ENCODE assay signal across 1 cellular context in genomic region chr3:156674911-156675743, GRCh38.
TF ChIP-seq lines count a peak whose summit lies in the region.

No MANE protein-coding gene starts in this region.

TF ChIP-seq in K562, 482 proteins besides CTCF, POLR2A, EP300 and RAD21 (continued from another document and continues in another):
- TF ChIP-seq, protein P1, sequence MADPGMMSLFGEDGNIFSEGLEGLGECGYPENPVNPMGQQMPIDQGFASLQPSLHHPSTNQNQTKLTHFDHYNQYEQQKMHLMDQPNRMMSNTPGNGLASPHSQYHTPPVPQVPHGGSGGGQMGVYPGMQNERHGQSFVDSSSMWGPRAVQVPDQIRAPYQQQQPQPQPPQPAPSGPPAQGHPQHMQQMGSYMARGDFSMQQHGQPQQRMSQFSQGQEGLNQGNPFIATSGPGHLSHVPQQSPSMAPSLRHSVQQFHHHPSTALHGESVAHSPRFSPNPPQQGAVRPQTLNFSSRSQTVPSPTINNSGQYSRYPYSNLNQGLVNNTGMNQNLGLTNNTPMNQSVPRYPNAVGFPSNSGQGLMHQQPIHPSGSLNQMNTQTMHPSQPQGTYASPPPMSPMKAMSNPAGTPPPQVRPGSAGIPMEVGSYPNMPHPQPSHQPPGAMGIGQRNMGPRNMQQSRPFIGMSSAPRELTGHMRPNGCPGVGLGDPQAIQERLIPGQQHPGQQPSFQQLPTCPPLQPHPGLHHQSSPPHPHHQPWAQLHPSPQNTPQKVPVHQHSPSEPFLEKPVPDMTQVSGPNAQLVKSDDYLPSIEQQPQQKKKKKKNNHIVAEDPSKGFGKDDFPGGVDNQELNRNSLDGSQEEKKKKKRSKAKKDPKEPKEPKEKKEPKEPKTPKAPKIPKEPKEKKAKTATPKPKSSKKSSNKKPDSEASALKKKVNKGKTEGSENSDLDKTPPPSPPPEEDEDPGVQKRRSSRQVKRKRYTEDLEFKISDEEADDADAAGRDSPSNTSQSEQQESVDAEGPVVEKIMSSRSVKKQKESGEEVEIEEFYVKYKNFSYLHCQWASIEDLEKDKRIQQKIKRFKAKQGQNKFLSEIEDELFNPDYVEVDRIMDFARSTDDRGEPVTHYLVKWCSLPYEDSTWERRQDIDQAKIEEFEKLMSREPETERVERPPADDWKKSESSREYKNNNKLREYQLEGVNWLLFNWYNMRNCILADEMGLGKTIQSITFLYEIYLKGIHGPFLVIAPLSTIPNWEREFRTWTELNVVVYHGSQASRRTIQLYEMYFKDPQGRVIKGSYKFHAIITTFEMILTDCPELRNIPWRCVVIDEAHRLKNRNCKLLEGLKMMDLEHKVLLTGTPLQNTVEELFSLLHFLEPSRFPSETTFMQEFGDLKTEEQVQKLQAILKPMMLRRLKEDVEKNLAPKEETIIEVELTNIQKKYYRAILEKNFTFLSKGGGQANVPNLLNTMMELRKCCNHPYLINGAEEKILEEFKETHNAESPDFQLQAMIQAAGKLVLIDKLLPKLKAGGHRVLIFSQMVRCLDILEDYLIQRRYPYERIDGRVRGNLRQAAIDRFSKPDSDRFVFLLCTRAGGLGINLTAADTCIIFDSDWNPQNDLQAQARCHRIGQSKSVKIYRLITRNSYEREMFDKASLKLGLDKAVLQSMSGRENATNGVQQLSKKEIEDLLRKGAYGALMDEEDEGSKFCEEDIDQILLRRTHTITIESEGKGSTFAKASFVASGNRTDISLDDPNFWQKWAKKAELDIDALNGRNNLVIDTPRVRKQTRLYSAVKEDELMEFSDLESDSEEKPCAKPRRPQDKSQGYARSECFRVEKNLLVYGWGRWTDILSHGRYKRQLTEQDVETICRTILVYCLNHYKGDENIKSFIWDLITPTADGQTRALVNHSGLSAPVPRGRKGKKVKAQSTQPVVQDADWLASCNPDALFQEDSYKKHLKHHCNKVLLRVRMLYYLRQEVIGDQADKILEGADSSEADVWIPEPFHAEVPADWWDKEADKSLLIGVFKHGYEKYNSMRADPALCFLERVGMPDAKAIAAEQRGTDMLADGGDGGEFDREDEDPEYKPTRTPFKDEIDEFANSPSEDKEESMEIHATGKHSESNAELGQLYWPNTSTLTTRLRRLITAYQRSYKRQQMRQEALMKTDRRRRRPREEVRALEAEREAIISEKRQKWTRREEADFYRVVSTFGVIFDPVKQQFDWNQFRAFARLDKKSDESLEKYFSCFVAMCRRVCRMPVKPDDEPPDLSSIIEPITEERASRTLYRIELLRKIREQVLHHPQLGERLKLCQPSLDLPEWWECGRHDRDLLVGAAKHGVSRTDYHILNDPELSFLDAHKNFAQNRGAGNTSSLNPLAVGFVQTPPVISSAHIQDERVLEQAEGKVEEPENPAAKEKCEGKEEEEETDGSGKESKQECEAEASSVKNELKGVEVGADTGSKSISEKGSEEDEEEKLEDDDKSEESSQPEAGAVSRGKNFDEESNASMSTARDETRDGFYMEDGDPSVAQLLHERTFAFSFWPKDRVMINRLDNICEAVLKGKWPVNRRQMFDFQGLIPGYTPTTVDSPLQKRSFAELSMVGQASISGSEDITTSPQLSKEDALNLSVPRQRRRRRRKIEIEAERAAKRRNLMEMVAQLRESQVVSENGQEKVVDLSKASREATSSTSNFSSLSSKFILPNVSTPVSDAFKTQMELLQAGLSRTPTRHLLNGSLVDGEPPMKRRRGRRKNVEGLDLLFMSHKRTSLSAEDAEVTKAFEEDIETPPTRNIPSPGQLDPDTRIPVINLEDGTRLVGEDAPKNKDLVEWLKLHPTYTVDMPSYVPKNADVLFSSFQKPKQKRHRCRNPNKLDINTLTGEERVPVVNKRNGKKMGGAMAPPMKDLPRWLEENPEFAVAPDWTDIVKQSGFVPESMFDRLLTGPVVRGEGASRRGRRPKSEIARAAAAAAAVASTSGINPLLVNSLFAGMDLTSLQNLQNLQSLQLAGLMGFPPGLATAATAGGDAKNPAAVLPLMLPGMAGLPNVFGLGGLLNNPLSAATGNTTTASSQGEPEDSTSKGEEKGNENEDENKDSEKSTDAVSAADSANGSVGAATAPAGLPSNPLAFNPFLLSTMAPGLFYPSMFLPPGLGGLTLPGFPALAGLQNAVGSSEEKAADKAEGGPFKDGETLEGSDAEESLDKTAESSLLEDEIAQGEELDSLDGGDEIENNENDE (IDR thresholded peaks at IDR 0.05; ENCODE audit: low read depth, low read length): no peak
- TF ChIP-seq ZNF212 (CRISPR knock-in tag; IDR thresholded peaks at IDR 0.05) (no peak), ZNF197 (CRISPR knock-in tag; IDR thresholded peaks at IDR 0.05; ENCODE audit: low read depth) (no peak), CC2D1A (IDR thresholded peaks at IDR 0.05) (no peak), KLF1 (tag; IDR thresholded peaks at IDR 0.05) (no peak), IRF1 (CRISPR knock-in tag; IDR thresholded peaks at IDR 0.05; ENCODE audit: borderline replicate concordance) (no peak), ZNF764 (CRISPR knock-in tag; IDR thresholded peaks at IDR 0.05; ENCODE audit: low read depth) (no peak), ZNF174 (CRISPR knock-in tag; IDR thresholded peaks at IDR 0.05) (no peak), SAP30 (IDR thresholded peaks at IDR 0.05; ENCODE audit: borderline replicate concordance, insufficient read depth, low read depth, low read length, poor library complexity, severe bottlenecking) (peak; percentile 31), RBM39 (optimal IDR thresholded peaks at IDR 0.05; ENCODE audit: low read depth, low read length) (no peak), ZSCAN32 (CRISPR knock-in tag; IDR thresholded peaks at IDR 0.05) (no peak), NONO (IDR thresholded peaks at IDR 0.05; ENCODE audit: low read depth in 2 of 2, low read length in 1 of 2) (no peak), POLR2AphosphoS2 (IDR thresholded peaks at IDR 0.05; ENCODE audit: low read length) (no peak), PBX2 (CRISPR knock-in tag; IDR thresholded peaks at IDR 0.05; ENCODE audit: low read depth) (no peak), PBX2 (tag; conservative IDR thresholded peaks at IDR 0.05; ENCODE audit: low read depth) (no peak), ZSCAN29 (IDR thresholded peaks at IDR 0.05) (peak; percentile 98), NFE2L1 (tag; IDR thresholded peaks at IDR 0.05; ENCODE audit: borderline replicate concordance, low read depth) (no peak), ZNF76 (CRISPR knock-in tag; IDR thresholded peaks at IDR 0.05; ENCODE audit: borderline replicate concordance) (no peak), FOXJ2 (tag; IDR thresholded peaks at IDR 0.05) (0 out of 2 replicates have a peak, but pooled peaks have one; percentile 40), ZC3H4 (CRISPR knock-in tag; IDR thresholded peaks at IDR 0.05; ENCODE audit: borderline replicate concordance) (0 out of 2 replicates have a peak, but pooled peaks have one; percentile 29), BRF2 (IDR thresholded peaks at IDR 0.05; ENCODE audit: borderline replicate concordance, insufficient read depth, insufficient read length) (no peak), ZKSCAN1 (IDR thresholded peaks at IDR 0.05; ENCODE audit: low read depth, low read length) (no peak), ERF (CRISPR knock-in tag; IDR thresholded peaks at IDR 0.05) (no peak), NRF1 (conservative IDR thresholded peaks at IDR 0.05 in 1 of 2, IDR thresholded peaks at IDR 0.05 in 1 of 2) (no peak), RBM22 (IDR thresholded peaks at IDR 0.05; ENCODE audit: low read depth, low read length, poor library complexity, severe bottlenecking) (peak; percentile 73), ZNF121 (CRISPR knock-in tag; conservative IDR thresholded peaks at IDR 0.05) (no peak), ZNF445 (CRISPR knock-in tag; IDR thresholded peaks at IDR 0.05; ENCODE audit: low read depth) (no peak), SMAD2 (IDR thresholded peaks at IDR 0.05; ENCODE audit: low read depth, low read length) (no peak), JUND (IDR thresholded peaks at IDR 0.05; ENCODE audit: borderline replicate concordance, low read depth, low read length) (no peak), JUND (tag; IDR thresholded peaks at IDR 0.05; ENCODE audit: borderline replicate concordance, low read depth, low read length) (no peak)
- TF ChIP-seq, protein P2, sequence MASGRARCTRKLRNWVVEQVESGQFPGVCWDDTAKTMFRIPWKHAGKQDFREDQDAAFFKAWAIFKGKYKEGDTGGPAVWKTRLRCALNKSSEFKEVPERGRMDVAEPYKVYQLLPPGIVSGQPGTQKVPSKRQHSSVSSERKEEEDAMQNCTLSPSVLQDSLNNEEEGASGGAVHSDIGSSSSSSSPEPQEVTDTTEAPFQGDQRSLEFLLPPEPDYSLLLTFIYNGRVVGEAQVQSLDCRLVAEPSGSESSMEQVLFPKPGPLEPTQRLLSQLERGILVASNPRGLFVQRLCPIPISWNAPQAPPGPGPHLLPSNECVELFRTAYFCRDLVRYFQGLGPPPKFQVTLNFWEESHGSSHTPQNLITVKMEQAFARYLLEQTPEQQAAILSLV (tag; IDR thresholded peaks at IDR 0.05): no peak
- TF ChIP-seq, protein P3, sequence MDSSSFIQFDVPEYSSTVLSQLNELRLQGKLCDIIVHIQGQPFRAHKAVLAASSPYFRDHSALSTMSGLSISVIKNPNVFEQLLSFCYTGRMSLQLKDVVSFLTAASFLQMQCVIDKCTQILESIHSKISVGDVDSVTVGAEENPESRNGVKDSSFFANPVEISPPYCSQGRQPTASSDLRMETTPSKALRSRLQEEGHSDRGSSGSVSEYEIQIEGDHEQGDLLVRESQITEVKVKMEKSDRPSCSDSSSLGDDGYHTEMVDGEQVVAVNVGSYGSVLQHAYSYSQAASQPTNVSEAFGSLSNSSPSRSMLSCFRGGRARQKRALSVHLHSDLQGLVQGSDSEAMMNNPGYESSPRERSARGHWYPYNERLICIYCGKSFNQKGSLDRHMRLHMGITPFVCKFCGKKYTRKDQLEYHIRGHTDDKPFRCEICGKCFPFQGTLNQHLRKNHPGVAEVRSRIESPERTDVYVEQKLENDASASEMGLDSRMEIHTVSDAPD (CRISPR knock-in tag; IDR thresholded peaks at IDR 0.05): no peak
- TF ChIP-seq, protein P4, sequence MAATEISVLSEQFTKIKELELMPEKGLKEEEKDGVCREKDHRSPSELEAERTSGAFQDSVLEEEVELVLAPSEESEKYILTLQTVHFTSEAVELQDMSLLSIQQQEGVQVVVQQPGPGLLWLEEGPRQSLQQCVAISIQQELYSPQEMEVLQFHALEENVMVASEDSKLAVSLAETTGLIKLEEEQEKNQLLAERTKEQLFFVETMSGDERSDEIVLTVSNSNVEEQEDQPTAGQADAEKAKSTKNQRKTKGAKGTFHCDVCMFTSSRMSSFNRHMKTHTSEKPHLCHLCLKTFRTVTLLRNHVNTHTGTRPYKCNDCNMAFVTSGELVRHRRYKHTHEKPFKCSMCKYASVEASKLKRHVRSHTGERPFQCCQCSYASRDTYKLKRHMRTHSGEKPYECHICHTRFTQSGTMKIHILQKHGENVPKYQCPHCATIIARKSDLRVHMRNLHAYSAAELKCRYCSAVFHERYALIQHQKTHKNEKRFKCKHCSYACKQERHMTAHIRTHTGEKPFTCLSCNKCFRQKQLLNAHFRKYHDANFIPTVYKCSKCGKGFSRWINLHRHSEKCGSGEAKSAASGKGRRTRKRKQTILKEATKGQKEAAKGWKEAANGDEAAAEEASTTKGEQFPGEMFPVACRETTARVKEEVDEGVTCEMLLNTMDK (IDR thresholded peaks at IDR 0.05; ENCODE audit: borderline replicate concordance, insufficient read depth, low read depth, low read length, poor library complexity, severe bottlenecking): peak; percentile 66
- TF ChIP-seq, protein P5, sequence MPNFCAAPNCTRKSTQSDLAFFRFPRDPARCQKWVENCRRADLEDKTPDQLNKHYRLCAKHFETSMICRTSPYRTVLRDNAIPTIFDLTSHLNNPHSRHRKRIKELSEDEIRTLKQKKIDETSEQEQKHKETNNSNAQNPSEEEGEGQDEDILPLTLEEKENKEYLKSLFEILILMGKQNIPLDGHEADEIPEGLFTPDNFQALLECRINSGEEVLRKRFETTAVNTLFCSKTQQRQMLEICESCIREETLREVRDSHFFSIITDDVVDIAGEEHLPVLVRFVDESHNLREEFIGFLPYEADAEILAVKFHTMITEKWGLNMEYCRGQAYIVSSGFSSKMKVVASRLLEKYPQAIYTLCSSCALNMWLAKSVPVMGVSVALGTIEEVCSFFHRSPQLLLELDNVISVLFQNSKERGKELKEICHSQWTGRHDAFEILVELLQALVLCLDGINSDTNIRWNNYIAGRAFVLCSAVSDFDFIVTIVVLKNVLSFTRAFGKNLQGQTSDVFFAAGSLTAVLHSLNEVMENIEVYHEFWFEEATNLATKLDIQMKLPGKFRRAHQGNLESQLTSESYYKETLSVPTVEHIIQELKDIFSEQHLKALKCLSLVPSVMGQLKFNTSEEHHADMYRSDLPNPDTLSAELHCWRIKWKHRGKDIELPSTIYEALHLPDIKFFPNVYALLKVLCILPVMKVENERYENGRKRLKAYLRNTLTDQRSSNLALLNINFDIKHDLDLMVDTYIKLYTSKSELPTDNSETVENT (CRISPR knock-in tag; IDR thresholded peaks at IDR 0.05): no peak
- TF ChIP-seq, protein P6, sequence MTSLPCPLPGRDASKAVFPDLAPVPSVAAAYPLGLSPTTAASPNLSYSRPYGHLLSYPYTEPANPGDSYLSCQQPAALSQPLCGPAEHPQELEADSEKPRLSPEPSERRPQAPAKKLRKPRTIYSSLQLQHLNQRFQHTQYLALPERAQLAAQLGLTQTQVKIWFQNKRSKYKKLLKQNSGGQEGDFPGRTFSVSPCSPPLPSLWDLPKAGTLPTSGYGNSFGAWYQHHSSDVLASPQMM (CRISPR knock-in tag; IDR thresholded peaks at IDR 0.05): no peak
